ENCODE assay signal across 1 cellular context in the genomic region with DNA sequence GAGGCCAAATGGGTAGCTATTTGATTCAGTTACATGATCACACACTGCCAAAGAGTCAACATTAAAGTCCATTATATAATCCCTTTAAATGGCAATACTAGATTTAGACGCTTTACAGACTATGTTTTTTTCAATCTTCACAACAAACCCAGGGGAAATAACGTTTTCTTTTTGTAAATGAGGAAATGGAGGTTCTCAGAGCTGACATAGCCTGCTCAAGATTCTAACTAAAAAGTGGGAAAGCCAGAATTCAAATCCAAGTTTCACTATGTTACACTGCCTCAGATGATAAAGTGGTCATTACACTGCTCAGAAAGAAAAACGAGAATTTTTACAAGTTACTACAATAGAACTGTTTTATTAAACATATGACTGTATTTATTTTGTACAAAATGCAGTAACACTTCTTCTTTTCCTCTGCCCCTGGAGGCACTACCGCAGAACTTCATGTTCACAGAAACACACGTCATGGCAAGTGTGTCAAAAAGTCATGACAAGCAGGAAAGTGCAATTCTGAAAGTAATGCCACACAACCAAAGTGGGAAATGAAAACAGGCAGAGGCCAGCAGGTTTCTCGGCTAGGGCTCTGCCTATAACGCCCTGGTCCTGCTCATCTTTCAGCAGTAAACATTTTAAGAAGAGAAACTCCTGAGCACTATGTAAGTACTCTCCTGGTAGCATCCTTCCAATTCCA.
TF ChIP-seq lines count a peak whose summit lies in the region.

No MANE protein-coding gene starts in this region.

TF ChIP-seq in GM23338, 12 proteins besides CTCF, POLR2A, EP300 and RAD21:
- TF ChIP-seq, protein P1, sequence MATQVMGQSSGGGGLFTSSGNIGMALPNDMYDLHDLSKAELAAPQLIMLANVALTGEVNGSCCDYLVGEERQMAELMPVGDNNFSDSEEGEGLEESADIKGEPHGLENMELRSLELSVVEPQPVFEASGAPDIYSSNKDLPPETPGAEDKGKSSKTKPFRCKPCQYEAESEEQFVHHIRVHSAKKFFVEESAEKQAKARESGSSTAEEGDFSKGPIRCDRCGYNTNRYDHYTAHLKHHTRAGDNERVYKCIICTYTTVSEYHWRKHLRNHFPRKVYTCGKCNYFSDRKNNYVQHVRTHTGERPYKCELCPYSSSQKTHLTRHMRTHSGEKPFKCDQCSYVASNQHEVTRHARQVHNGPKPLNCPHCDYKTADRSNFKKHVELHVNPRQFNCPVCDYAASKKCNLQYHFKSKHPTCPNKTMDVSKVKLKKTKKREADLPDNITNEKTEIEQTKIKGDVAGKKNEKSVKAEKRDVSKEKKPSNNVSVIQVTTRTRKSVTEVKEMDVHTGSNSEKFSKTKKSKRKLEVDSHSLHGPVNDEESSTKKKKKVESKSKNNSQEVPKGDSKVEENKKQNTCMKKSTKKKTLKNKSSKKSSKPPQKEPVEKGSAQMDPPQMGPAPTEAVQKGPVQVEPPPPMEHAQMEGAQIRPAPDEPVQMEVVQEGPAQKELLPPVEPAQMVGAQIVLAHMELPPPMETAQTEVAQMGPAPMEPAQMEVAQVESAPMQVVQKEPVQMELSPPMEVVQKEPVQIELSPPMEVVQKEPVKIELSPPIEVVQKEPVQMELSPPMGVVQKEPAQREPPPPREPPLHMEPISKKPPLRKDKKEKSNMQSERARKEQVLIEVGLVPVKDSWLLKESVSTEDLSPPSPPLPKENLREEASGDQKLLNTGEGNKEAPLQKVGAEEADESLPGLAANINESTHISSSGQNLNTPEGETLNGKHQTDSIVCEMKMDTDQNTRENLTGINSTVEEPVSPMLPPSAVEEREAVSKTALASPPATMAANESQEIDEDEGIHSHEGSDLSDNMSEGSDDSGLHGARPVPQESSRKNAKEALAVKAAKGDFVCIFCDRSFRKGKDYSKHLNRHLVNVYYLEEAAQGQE (IDR thresholded peaks at IDR 0.05; ENCODE audit: unreplicated experiment): no peak
- TF ChIP-seq JUNB (IDR thresholded peaks at IDR 0.05; ENCODE audit: unreplicated experiment): no peak
- TF ChIP-seq ETS1 (IDR thresholded peaks at IDR 0.05): no peak
- no peak for TF ChIP-seq ZNF114 (CRISPR knock-in tag; IDR thresholded peaks at IDR 0.05)
- no peak for TF ChIP-seq ZNF331 (CRISPR knock-in tag; IDR thresholded peaks at IDR 0.05; ENCODE audit: low read depth)
- no peak for TF ChIP-seq EZH2 (IDR thresholded peaks at IDR 0.05; ENCODE audit: low read depth, unreplicated experiment)
- TF ChIP-seq POLR2AphosphoS5 (IDR thresholded peaks at IDR 0.05; ENCODE audit: low read depth): no peak
- TF ChIP-seq ZNF462 (CRISPR knock-in tag; IDR thresholded peaks at IDR 0.05): no peak
- no peak for TF ChIP-seq STAT1 (IDR thresholded peaks at IDR 0.05; ENCODE audit: unreplicated experiment)
- no peak for TF ChIP-seq CREB1 (CRISPR knock-in tag; IDR thresholded peaks at IDR 0.05; ENCODE audit: low read depth)
- no peak for TF ChIP-seq NANOG (IDR thresholded peaks at IDR 0.05; ENCODE audit: borderline replicate concordance)
